In the genomic region with DNA sequence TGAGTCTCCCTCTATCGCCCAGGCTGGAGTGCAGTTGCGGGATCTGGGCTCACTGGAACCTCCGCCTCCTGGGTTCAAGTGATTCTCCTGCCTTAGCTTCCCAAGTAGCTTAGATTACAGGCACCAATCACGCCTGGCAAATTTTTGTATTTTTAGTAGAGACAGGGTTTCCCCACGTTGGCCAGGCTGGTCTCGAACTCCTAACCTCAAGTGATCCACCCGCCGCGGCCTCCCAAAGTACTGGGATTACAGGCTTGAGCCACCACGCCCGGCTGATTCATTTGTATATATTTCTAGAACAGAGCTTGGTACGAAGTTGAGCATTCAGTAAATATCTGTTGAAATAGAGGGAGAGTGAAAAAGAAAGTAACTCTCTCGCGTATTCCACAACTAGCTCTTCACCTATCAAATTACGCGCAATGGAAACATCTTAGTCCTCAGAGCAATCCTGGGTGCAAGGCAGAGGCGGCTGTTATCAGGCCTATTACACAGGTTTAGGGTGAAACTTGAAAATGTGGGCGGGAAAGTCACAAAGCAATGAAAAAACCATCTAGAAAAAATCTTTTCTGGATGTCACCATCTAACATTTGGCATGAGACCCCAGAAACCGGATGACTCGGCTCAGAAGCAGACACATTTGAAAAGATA, we compare ENCODE assay signal across 8 cellular contexts. TPM values are rescaled to one million over a fixed set of nuclear protein-coding genes. Genes with fewer than 3 reads are reported as not detected.
DNase-seq lines count a peak whose midpoint lies in the region; ATAC-seq and TF ChIP-seq lines count a peak whose summit lies in the region.

No MANE protein-coding gene starts in this region.

- DNase-seq in GM12864 (ENCODE audit: low read depth) = peak; percentile 60
- DNase-seq in MV-4-11 (lab: John Stamatoyannopoulos, UW) = peak; percentile 28
- DNase-seq in activated T-cell treated with anti-CD3 and anti-CD28 coated beads, Interleukin-2, amount 50 U/mL, for 1 hour = peak; percentile 47
- no peak for DNase-seq in fibroblast of the aortic adventitia (ENCODE audit: low read depth)
- DNase-seq in NCI-H345 (lab: John Stamatoyannopoulos, UW) = no peak
- no peak for DNase-seq in CD1c-positive myeloid dendritic cell (ENCODE audit: extremely low spot score)

- H3K27ac ChIP-seq in rectal smooth muscle tissue (ENCODE audit: low read depth, low read length) = peak overlapping the region; percentile 58

- no peaks in the 10 kb centered on the region for H3K36me3 ChIP-seq in rectal smooth muscle tissue (ENCODE audit: control insufficient read depth, insufficient read depth, low read length)

- peaks cover 11% of the 10 kb centered on the region for H3K4me1 ChIP-seq in rectal smooth muscle tissue (ENCODE audit: control insufficient read depth, insufficient read depth, low read length)

- no peak for TF ChIP-seq CTCF in GM12864 (IDR thresholded peaks at IDR 0.05; ENCODE audit: low read depth, low read length, missing control alignments)
- no peak for TF ChIP-seq CTCF in fibroblast of the aortic adventitia (IDR thresholded peaks at IDR 0.05; ENCODE audit: insufficient read depth, low read length)

- no peak for ATAC-seq in HG03520 (IDR thresholded peaks at IDR 0.05; ENCODE audit: unreplicated experiment)

- H3K9ac ChIP-seq in rectal smooth muscle tissue (ENCODE audit: low read length) = no peak overlapping the region

- H3K27me3 ChIP-seq in rectal smooth muscle tissue (ENCODE audit: control insufficient read depth, insufficient read depth, low read length) = no peaks in the 10 kb centered on the region

- H3K4me3 ChIP-seq in GM12864 (ENCODE audit: low read depth, low read length) (peak overlapping the region; percentile 99), fibroblast of the aortic adventitia (ENCODE audit: low read depth, low read length) (peak overlapping the region; percentile 61), rectal smooth muscle tissue (ENCODE audit: low read length) (peak overlapping the region; percentile 79)

RNA-seq across cellular contexts. Expression of a gene that starts 0.7 kb away (rescaled TPM):
- 117 and 161 TPM in 2 replicates for total RNA-seq in fibroblast of the aortic adventitia (ENCODE audit: low replicate concordance)

RNA-seq across cellular contexts. Expression of a gene that starts 35.0 kb away (rescaled TPM):
- total RNA-seq in fibroblast of the aortic adventitia (ENCODE audit: low replicate concordance) = not detected in 2 replicates

RNA-seq across cellular contexts. Expression of a gene that starts 55.7 kb away (rescaled TPM):
- not detected in 2 replicates for total RNA-seq in fibroblast of the aortic adventitia (ENCODE audit: low replicate concordance)

Comparison
In these comparisons a context has a peak if more than half of its experiments do, and no peak if none do; other contexts are left out.
1. DNase-seq: peak in GM12864 (single experiment), MV-4-11 (single experiment) and activated T-cell treated with anti-CD3 and anti-CD28 coated beads, Interleukin-2, amount 50 U/mL, for 1 hour (single experiment); none in fibroblast of the aortic adventitia (single experiment), NCI-H345 (single experiment) and CD1c-positive myeloid dendritic cell (single experiment).
2. Peak in every context shown above with its lines, with median percentiles within 50 percentile points of each other: H3K4me3 ChIP-seq.